Comparison of ENCODE assay signal across 29 cellular contexts in the genomic region with DNA sequence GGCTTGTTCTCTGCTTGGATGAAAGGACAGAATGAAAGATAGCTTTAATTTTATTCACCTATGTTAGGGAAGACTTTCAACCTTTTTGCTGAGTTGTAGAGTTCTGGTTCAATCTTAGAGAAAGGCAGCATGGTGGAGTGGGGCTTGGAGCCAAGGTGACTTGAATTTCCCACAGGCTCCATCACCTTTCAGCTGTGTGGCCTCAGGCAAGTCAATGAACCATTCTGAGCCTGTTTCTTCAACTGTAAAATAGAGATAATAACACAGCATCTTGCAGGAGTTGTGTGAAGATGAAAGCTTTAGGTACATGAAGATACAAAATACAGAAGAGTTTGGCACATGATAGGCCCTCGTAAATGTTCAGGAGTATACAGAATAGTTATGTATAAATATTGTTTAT.
"Had no signal": no experiment of that assay in that cellular context is flagged by ENCODE, and none has a peak within 500 bp of the region (broad histone marks: within the 10 kb centered on the region; RNA-seq: fewer than 3 reads in every experiment).

No MANE protein-coding gene starts in this region.

- H3K79me2 ChIP-seq: hepatocyte had no signal

- H3K4me3 ChIP-seq: coronary artery, dorsolateral prefrontal cortex, esophagus muscularis mucosa, esophagus squamous epithelium, gastrocnemius medialis, gastroesophageal sphincter, heart left ventricle, heart right ventricle, hepatocyte had no signal

- H3K27me3 Mint-ChIP-seq: dendritic cell treated with granulocyte-macrophage colony-stimulating factor and Interleukin-4, amounts not matched to agents 40 ng/mL and 50 ng/mL, for 4 days had no signal

- ATAC-seq: effector memory CD8-positive, alpha-beta T cell; esophagus mucosa; foreskin keratinocyte; gastrocnemius medialis; gastroesophageal sphincter; heart left ventricle; heart right ventricle had no signal

- H3K4me1 ChIP-seq: esophagus muscularis mucosa, esophagus squamous epithelium, foreskin keratinocyte, gastrocnemius medialis, gastroesophageal sphincter, heart left ventricle, heart right ventricle had no signal

- H3K4me1 Mint-ChIP-seq: endodermal cell had no signal

- FAIRE-seq: endometrium, endothelial cell of umbilical vein, frontal cortex had no signal

- H3K9me3 ChIP-seq: esophagus muscularis mucosa, gastrocnemius medialis, heart left ventricle had no signal

- H3K36me3 ChIP-seq: esophagus muscularis mucosa, esophagus squamous epithelium, gastrocnemius medialis, gastroesophageal sphincter, heart left ventricle, heart right ventricle had no signal

- H3K27ac ChIP-seq: coronary artery, dorsolateral prefrontal cortex, epithelial cell of prostate, esophagus muscularis mucosa, esophagus squamous epithelium, foreskin keratinocyte, gastrocnemius medialis, gastroesophageal sphincter, heart left ventricle, heart right ventricle, hepatocyte had no signal

- H3K9me3 Mint-ChIP-seq: dendritic cell treated with granulocyte-macrophage colony-stimulating factor and Interleukin-4, amounts not matched to agents 40 ng/mL and 50 ng/mL, for 4 days; effector memory CD8-positive, alpha-beta T cell had no signal

- H3K27ac Mint-ChIP-seq: dendritic cell treated with granulocyte-macrophage colony-stimulating factor and Interleukin-4, amounts not matched to agents 40 ng/mL and 50 ng/mL, for 4 days; effector memory CD8-positive, alpha-beta T cell; endodermal cell had no signal

- DNase-seq: cortex of kidney; dermis blood vessel endothelial cell; dorsolateral prefrontal cortex; effector CD4-positive, alpha-beta T cell; effector CD8-positive, alpha-beta T cell; effector memory CD4-positive, alpha-beta T cell; effector memory CD8-positive, alpha-beta T cell; endodermal cell; erythroblast; esophagus squamous epithelium; foreskin fibroblast; foreskin keratinocyte; foreskin melanocyte; gastrocnemius medialis; glutamatergic neuron; head of caudate nucleus; heart left ventricle; heart right ventricle; hippocampal formation had no signal

- H3K4me2 ChIP-seq: hepatocyte had no signal

- H2AFZ ChIP-seq: hepatocyte had no signal

- H3K4me3 Mint-ChIP-seq: dendritic cell treated with granulocyte-macrophage colony-stimulating factor and Interleukin-4, amounts not matched to agents 40 ng/mL and 50 ng/mL, for 4 days; effector memory CD8-positive, alpha-beta T cell; endodermal cell had no signal

- H3K27me3 ChIP-seq: esophagus muscularis mucosa, gastrocnemius medialis, heart left ventricle, heart right ventricle, hepatocyte had no signal
